In the genomic region with DNA sequence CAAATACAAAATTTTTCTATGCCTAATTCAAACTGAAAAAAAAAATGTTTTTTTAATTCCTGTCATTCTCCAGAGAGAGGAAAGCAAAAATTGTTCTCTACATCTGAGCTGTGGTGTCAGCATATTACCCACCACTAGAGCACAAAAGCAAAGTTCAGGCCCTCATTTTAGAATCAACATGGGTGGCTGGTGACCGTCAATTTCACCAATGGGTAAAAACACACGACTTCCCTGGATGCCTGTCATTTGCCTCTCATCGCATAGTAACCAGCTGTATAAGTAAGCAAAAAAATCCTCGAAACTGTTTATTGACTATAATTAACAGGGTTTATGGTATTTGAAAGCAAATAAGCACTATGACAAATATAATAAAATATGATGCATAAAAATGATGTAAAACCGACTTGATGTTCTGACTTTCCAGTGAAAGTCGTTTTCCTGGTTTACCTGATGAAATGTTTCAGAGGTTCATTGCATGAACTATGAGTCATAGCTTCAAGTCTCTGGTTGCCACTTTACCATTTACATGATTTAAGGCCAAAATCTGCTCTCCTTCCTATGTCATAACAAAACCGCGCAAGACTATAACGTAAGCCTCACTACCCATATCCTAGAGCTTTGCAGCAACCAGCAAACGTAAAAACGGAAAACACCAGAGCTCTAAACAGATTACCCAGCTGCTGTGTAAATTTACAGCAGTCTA, we compare ENCODE assay signal across 12 cellular contexts.
A peak's percentile ranks its signal among the peaks of the same experiment; 100 is the strongest.
DNase-seq lines count a peak whose midpoint lies in the region; ATAC-seq and TF ChIP-seq lines count a peak whose summit lies in the region.
"Had no signal": no experiment of that assay in that cellular context is flagged by ENCODE, and none has a peak within 500 bp of the region (broad histone marks: within the 10 kb centered on the region; RNA-seq: fewer than 3 reads in every experiment).

No MANE protein-coding gene starts in this region.

- no peak for DNase-seq in activated CD8-positive, alpha-beta memory T cell treated with anti-CD3 and anti-CD28 coated beads, Interleukin-2, amount 10 ng/mL, durations not matched to agents 7 days and 5 days
- DNase-seq in activated CD8-positive, alpha-beta memory T cell treated with anti-CD3 and anti-CD28 coated beads, Interleukin-2, amount 50 U/mL, for 48 hours: no peak
- DNase-seq in RWPE1 (ENCODE audit: low spot score) (peak; percentile 63), HK-2 (ENCODE audit: unreplicated experiment) (no peak)
- DNase-seq in effector memory CD8-positive, alpha-beta T cell: peak; percentile 31 to 42 (median 38)
- no peak for DNase-seq in stimulated activated naive CD8-positive, alpha-beta T cell treated with anti-CD3 and anti-CD28 coated beads, Interleukin-15, Interleukin-2, amounts not matched to agents 100 U/mL and 50 U/mL, for 24 hours
- no peak for DNase-seq in NK-92 treated with Interleukin-12 subunit alpha and Interleukin-12 subunit beta, amount 100 ng/mL, for 24 hours (lab: John Stamatoyannopoulos, UW)
- DNase-seq: activated CD4-positive, CD25-positive, alpha-beta regulatory T cell treated with anti-CD3 and anti-CD28 coated beads, Interleukin-2, amount 50 U/mL, for 72 hours; naive B cell; stimulated activated CD4-positive, alpha-beta T cell treated with anti-CD3 and anti-CD28 coated beads, Interleukin-15, amount 100 ng/mL, for 24 hours had no signal

- H3K27me3 Mint-ChIP-seq in activated CD8-positive, alpha-beta memory T cell treated with anti-CD3 and anti-CD28 coated beads, Interleukin-2, amount 10 ng/mL, durations not matched to agents 7 days and 5 days: peaks cover 17% of the 10 kb centered on the region
- H3K27me3 Mint-ChIP-seq in effector memory CD8-positive, alpha-beta T cell: no peaks in the 10 kb centered on the region

- peak overlapping the region; percentile 33 for H3K27ac Mint-ChIP-seq in activated CD8-positive, alpha-beta memory T cell treated with anti-CD3 and anti-CD28 coated beads, Interleukin-2, amount 10 ng/mL, durations not matched to agents 7 days and 5 days
- peak overlapping the region; percentile 75 to 94 for H3K27ac Mint-ChIP-seq in effector memory CD8-positive, alpha-beta T cell
- H3K27ac Mint-ChIP-seq: activated naive CD8-positive, alpha-beta T cell; naive B cell had no signal

- POLR2A ChIA-PET in RWPE1 (lab: Yijun Ruan, JAX; ENCODE audit: low non-redundant PET): no interaction called here

- peak; percentile 85 for ATAC-seq in activated CD8-positive, alpha-beta memory T cell treated with anti-CD3 and anti-CD28 coated beads, Interleukin-2, amount 10 ng/mL, durations not matched to agents 7 days and 5 days
- peak; percentile 92 for ATAC-seq in effector memory CD8-positive, alpha-beta T cell (replicated peaks)
- peak; percentile 61 for ATAC-seq in stimulated activated naive CD8-positive, alpha-beta T cell treated with anti-CD3 and anti-CD28 coated beads, Interleukin-15, Interleukin-2, amounts not matched to agents 100 U/mL and 50 U/mL, for 24 hours
- ATAC-seq in HG03439 (IDR thresholded peaks at IDR 0.05; ENCODE audit: unreplicated experiment): no peak

- CTCF ChIA-PET in activated CD8-positive, alpha-beta memory T cell treated with anti-CD3 and anti-CD28 coated beads, Interleukin-2, amount 10 ng/mL, durations not matched to agents 7 days and 5 days (lab: Charles Lee): interaction anchor here (0.9 to 1.5 kb wide), 11 partner anchors 11 to 116 kb away, joined by 3 to 15 read pairs (median 5); no protein-coding TSS in a partner anchor
- CTCF ChIA-PET in RWPE1 (lab: Yijun Ruan, JAX): interaction anchor here (0.5 to 1.0 kb wide), 3 partner anchors 31 to 930 kb away, joined by 3 to 4 read pairs (median 4); no protein-coding TSS in a partner anchor

- no peak for TF ChIP-seq CTCF in RWPE1 (conservative IDR thresholded peaks at IDR 0.05; ENCODE audit: low read depth)

- peaks cover 5% of the 10 kb centered on the region for H3K36me3 Mint-ChIP-seq in activated CD8-positive, alpha-beta memory T cell treated with anti-CD3 and anti-CD28 coated beads, Interleukin-2, amount 10 ng/mL, durations not matched to agents 7 days and 5 days
- H3K36me3 Mint-ChIP-seq in effector memory CD8-positive, alpha-beta T cell (ENCODE audit: insufficient read depth): peaks cover 8% of the 10 kb centered on the region
- H3K36me3 Mint-ChIP-seq: activated naive CD8-positive, alpha-beta T cell; naive B cell had no signal

- peaks cover 44% of the 10 kb centered on the region for H3K4me1 Mint-ChIP-seq in activated CD8-positive, alpha-beta memory T cell treated with anti-CD3 and anti-CD28 coated beads, Interleukin-2, amount 10 ng/mL, durations not matched to agents 7 days and 5 days
- peaks cover 16 to 28% of the 10 kb centered on the region in 2 donors for H3K4me1 Mint-ChIP-seq in effector memory CD8-positive, alpha-beta T cell (ENCODE audit: low read depth in 2 of 2)
- H3K4me1 Mint-ChIP-seq: naive B cell had no signal

- H3K27ac ChIP-seq in RWPE1: no peak overlapping the region

- peaks cover 1% of the 10 kb centered on the region for H3K9me3 Mint-ChIP-seq in activated CD8-positive, alpha-beta memory T cell treated with anti-CD3 and anti-CD28 coated beads, Interleukin-2, amount 10 ng/mL, durations not matched to agents 7 days and 5 days (ENCODE audit: low read depth)
- H3K9me3 Mint-ChIP-seq in effector memory CD8-positive, alpha-beta T cell: no peaks in the 10 kb centered on the region
- H3K9me3 Mint-ChIP-seq: naive B cell had no signal

- peak overlapping the region; percentile 21 for H3K4me3 Mint-ChIP-seq in activated CD8-positive, alpha-beta memory T cell treated with anti-CD3 and anti-CD28 coated beads, Interleukin-2, amount 10 ng/mL, durations not matched to agents 7 days and 5 days
- H3K4me3 Mint-ChIP-seq in effector memory CD8-positive, alpha-beta T cell: peak overlapping the region; percentile 66 to 67
- H3K4me3 Mint-ChIP-seq: activated naive CD8-positive, alpha-beta T cell; naive B cell had no signal

Comparison
In these comparisons a context has a peak if more than half of its experiments do, and no peak if none do; other contexts are left out.
1. DNase-seq: peak in RWPE1 (single experiment) and effector memory CD8-positive, alpha-beta T cell (3 of 3); none in activated CD8-positive, alpha-beta memory T cell treated with anti-CD3 and anti-CD28 coated beads, Interleukin-2, amount 10 ng/mL, durations not matched to agents 7 days and 5 days (single experiment), activated CD8-positive, alpha-beta memory T cell treated with anti-CD3 and anti-CD28 coated beads, Interleukin-2, amount 50 U/mL, for 48 hours (single experiment), stimulated activated naive CD8-positive, alpha-beta T cell treated with anti-CD3 and anti-CD28 coated beads, Interleukin-15, Interleukin-2, amounts not matched to agents 100 U/mL and 50 U/mL, for 24 hours (single experiment), HK-2 (single experiment) and NK-92 treated with Interleukin-12 subunit alpha and Interleukin-12 subunit beta, amount 100 ng/mL, for 24 hours (single experiment).